Comparison of ENCODE assay signal across 8 cellular contexts in the genomic region with DNA sequence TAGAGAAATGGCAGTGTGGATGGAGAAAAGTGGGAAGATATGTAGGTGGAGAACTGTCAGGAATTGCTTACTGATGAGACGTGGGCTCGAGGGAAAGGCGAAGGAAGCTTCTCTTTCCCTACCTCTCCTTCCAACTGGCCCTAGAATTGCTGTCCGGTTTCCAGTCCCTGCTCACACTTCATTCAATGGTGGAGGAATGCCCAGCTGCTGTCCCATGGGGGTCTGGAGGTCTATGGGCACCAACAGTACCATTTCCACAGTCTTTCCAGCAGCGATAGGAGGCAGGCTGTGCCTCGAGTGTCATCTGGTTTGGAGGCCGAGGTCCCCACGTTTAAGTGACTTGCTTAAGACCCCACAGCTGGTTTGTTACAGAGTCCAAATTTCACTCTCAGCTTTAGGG. TPM values are rescaled to one million over a fixed set of nuclear protein-coding genes. Genes with fewer than 3 reads are reported as not detected.
DNase-seq lines count a peak whose midpoint lies in the region; ATAC-seq and TF ChIP-seq lines count a peak whose summit lies in the region.

No MANE protein-coding gene starts in this region.

- in situ Hi-C loops in astrocyte of the spinal cord (cut with HindIII; ENCODE audit: low sequenced_read_pairs), result no loop called here
- in situ Hi-C loops in transverse colon (cut with MboI; ENCODE audit: low pct_ligation_motif_present in 1 of 4, low pct_unique_long_range_greater_than_20kb in 1 of 4, low sequenced_read_pairs in 3 of 4), result no loop called here

- ATAC-seq in left lung (no peak), HG02678 (IDR thresholded peaks at IDR 0.05; ENCODE audit: unreplicated experiment) (no peak)

- peak overlapping the region; percentile 27 to 86 for H3K27ac ChIP-seq in left lung
- peak overlapping the region; percentile 50 to 73 (median 66) for H3K27ac ChIP-seq in transverse colon

- no peak for TF ChIP-seq CTCF in astrocyte of the spinal cord (IDR thresholded peaks at IDR 0.05; ENCODE audit: low read depth, low read length)
- no peak for TF ChIP-seq CTCF in left lung (IDR thresholded peaks at IDR 0.05)
- TF ChIP-seq CTCF in transverse colon (IDR thresholded peaks at IDR 0.05), result no peak
- no peak for TF ChIP-seq CTCF in Caco-2 (IDR thresholded peaks at IDR 0.05; ENCODE audit: insufficient read depth in 1 of 2, low read depth in 1 of 2, low read length in 1 of 2, severe bottlenecking in 1 of 2, unreplicated experiment in 1 of 2)

- WGBS in transverse colon (ENCODE audit: low coverage in 1 of 2), 2 donors, result 20 to 60% methylated on average over 3 to 8 of the region's 8 CpGs

- H3K36me3 ChIP-seq in left lung (no peaks in the 10 kb centered on the region), transverse colon (no peaks in the 10 kb centered on the region), Caco-2 (ENCODE audit: control insufficient read depth, insufficient read depth, low read length) (no peaks in the 10 kb centered on the region)

- peak overlapping the region; percentile 72 for H3K27ac Mint-ChIP-seq in T-helper 2 cell treated with Interferon-gamma antibody and Interleukin-4, amounts not matched to agents 5 μg/mL and 100 μg/mL, for 36 hours
- no peak overlapping the region for H3K27ac Mint-ChIP-seq in Caco-2 (ENCODE audit: unreplicated experiment)

- H3K4me3 ChIP-seq in astrocyte of the spinal cord (ENCODE audit: low read depth, low read length) (peak overlapping the region; percentile 33), left lung (peak overlapping the region; percentile 23 to 35), transverse colon (peak overlapping the region in 3 of 4 donors; percentile 16 to 43 (median 23)), Caco-2 (ENCODE audit: low read depth, low read length) (no peak overlapping the region)

- H3K4me1 Mint-ChIP-seq in T-helper 2 cell treated with Interferon-gamma antibody and Interleukin-4, amounts not matched to agents 5 μg/mL and 100 μg/mL, for 36 hours (ENCODE audit: low read depth), result peaks cover 19% of the 10 kb centered on the region
- H3K4me1 Mint-ChIP-seq in Caco-2 (ENCODE audit: low read depth, unreplicated experiment), result peaks cover 3% of the 10 kb centered on the region

- H3K27me3 ChIP-seq in left lung (peaks cover 0 to 8% of the 10 kb centered on the region in 2 donors), transverse colon (no peaks in the 10 kb centered on the region), Caco-2 (replicated peaks; ENCODE audit: control insufficient read depth, insufficient read depth, low read length) (no peaks in the 10 kb centered on the region; the same call in 1 of the 2 replicates)

- CTCF ChIA-PET in Caco-2 (lab: Charles Lee), result no interaction called here

- TF ChIP-seq EP300 in transverse colon (IDR thresholded peaks at IDR 0.05; ENCODE audit: low read depth), result no peak

- H3K4me1 ChIP-seq in left lung, result peaks cover 3 to 45% of the 10 kb centered on the region in 2 donors
- H3K4me1 ChIP-seq in transverse colon, result peaks cover 0 to 14% (median 7%) of the 10 kb centered on the region in 4 donors
- H3K4me1 ChIP-seq in Caco-2, result peaks cover 5% of the 10 kb centered on the region; the same call in 1 of the 2 replicates

- H3K36me3 Mint-ChIP-seq in T-helper 2 cell treated with Interferon-gamma antibody and Interleukin-4, amounts not matched to agents 5 μg/mL and 100 μg/mL, for 36 hours (ENCODE audit: low read depth), result no peaks in the 10 kb centered on the region
- H3K36me3 Mint-ChIP-seq in Caco-2 (ENCODE audit: insufficient read depth, unreplicated experiment), result no peaks in the 10 kb centered on the region

- BruUV-seq in Caco-2 (replicated peaks; lab: Mats Ljungman, UMichigan), result no TSS peak

- H3K27me3 Mint-ChIP-seq in T-helper 2 cell treated with Interferon-gamma antibody and Interleukin-4, amounts not matched to agents 5 μg/mL and 100 μg/mL, for 36 hours (ENCODE audit: low read depth), result peaks cover 11% of the 10 kb centered on the region
- H3K27me3 Mint-ChIP-seq in Caco-2 (ENCODE audit: insufficient read depth, unreplicated experiment), result peaks cover 21% of the 10 kb centered on the region

- DNase-seq in T-helper 2 cell treated with Interferon-gamma antibody and Interleukin-4, amounts not matched to agents 5 μg/mL and 100 μg/mL, for 36 hours (ENCODE audit: low spot score), result no peak
- DNase-seq in T-helper 2 cell (no peak), astrocyte of the spinal cord (ENCODE audit: low read depth, low spot score) (no peak), left lung (no peak), transverse colon (no peak), iPS-NIHi7 (ENCODE audit: extremely low spot score) (no peak), Caco-2 (no peak)

- no peaks in the 10 kb centered on the region for H3K9me3 ChIP-seq in left lung
- H3K9me3 ChIP-seq in transverse colon, result no peaks in the 10 kb centered on the region
- no peaks in the 10 kb centered on the region for H3K9me3 ChIP-seq in Caco-2

- TF ChIP-seq POLR2A in transverse colon (IDR thresholded peaks at IDR 0.05), result no peak

- POLR2A ChIA-PET in Caco-2 (lab: Charles Lee), result no interaction called here

- peak overlapping the region; percentile 92 for H3K4me3 Mint-ChIP-seq in T-helper 2 cell treated with Interferon-gamma antibody and Interleukin-4, amounts not matched to agents 5 μg/mL and 100 μg/mL, for 36 hours
- no peak overlapping the region for H3K4me3 Mint-ChIP-seq in Caco-2 (ENCODE audit: unreplicated experiment)

- intact Hi-C loops in left lung (cut with DNase I), result no loop called here
- intact Hi-C loops in transverse colon (cut with DNase I; ENCODE audit: low total_unique reads), result no loop called here
- intact Hi-C loops in Caco-2 (cut with micrococcal nuclease; ENCODE audit: unreplicated experiment), result no loop called here

- no peaks in the 10 kb centered on the region for H3K9me3 Mint-ChIP-seq in T-helper 2 cell treated with Interferon-gamma antibody and Interleukin-4, amounts not matched to agents 5 μg/mL and 100 μg/mL, for 36 hours
- no peaks in the 10 kb centered on the region for H3K9me3 Mint-ChIP-seq in Caco-2 (ENCODE audit: unreplicated experiment)

RNA-seq across cellular contexts. Expression of gene CD1D, which starts 31.5 kb away (rescaled TPM):
- total RNA-seq in left lung, result 1 to 10 TPM; 1.9 to 3.6 TPM
- total RNA-seq in transverse colon, result 10 to 100 TPM in 1 of 4 donors, 1 to 10 TPM in 3; 1.4 to 11.2 (median 4.1) TPM
- not detected in 2 replicates for total RNA-seq in Caco-2 (2022)
